18 cellular contexts compared by ENCODE assay signal in the genomic region with DNA sequence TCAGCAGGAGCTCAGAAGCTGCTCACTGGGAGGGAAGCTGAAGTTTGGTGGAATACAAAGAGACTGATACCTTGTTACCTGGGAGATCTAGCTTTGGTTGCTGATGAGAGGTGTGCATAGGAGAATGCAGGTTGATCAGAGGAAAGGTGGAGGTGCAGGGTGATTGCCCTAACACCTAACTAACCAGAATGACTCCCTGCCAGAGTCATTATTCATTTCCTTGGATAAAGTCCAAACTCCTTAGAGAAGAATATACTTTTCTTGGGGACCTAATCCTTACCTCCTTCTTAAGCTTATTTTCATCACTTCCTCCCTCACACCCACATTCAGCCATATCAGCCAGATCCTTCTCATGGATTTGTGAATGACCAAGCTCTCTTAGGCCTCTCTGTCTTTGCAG.
"Had no signal": no experiment of that assay in that cellular context is flagged by ENCODE, and none has a peak within 500 bp of the region (broad histone marks: within the 10 kb centered on the region; RNA-seq: fewer than 3 reads in every experiment).

No MANE protein-coding gene starts in this region.

- H3K4me1 ChIP-seq: right atrium auricular region, sigmoid colon, stomach, transverse colon had no signal

- H3K36me3 ChIP-seq: esophagus squamous epithelium, ovary, right atrium auricular region, sigmoid colon, stomach, thoracic aorta, transverse colon had no signal

- H3K27ac ChIP-seq: dorsolateral prefrontal cortex, epithelial cell of prostate, esophagus squamous epithelium, ovary, right atrium auricular region, sigmoid colon, skin epidermis, stomach, thoracic aorta, transverse colon had no signal

- H3K27ac Mint-ChIP-seq: natural killer cell had no signal

- DNase-seq: cortex of kidney; dorsolateral prefrontal cortex; effector CD8-positive, alpha-beta T cell; esophagus squamous epithelium; foreskin fibroblast; mucosa of descending colon; natural killer cell; ovary; sigmoid colon; stimulated activated naive CD4-positive, alpha-beta T cell; stomach; substantia nigra; transverse colon had no signal

- H3K4me3 ChIP-seq: dorsolateral prefrontal cortex, esophagus squamous epithelium, mucosa of descending colon, ovary, right atrium auricular region, sigmoid colon, skin epidermis, stomach, thoracic aorta, transverse colon had no signal

- H3K36me3 Mint-ChIP-seq: natural killer cell had no signal

- H3K4me3 Mint-ChIP-seq: natural killer cell, neural crest cell had no signal

- ATAC-seq: mucosa of descending colon, natural killer cell had no signal

- H3K4me1 Mint-ChIP-seq: natural killer cell, neural crest cell had no signal

- H3K9me3 ChIP-seq: esophagus squamous epithelium, mucosa of descending colon, ovary, right atrium auricular region, sigmoid colon, thoracic aorta, transverse colon had no signal

- H3K27me3 ChIP-seq: dorsolateral prefrontal cortex, esophagus squamous epithelium, ovary, right atrium auricular region, sigmoid colon, stomach, transverse colon had no signal
